ENCODE assay signal across 8 cellular contexts in genomic region chr20:48295445-48295903, GRCh38.
DNase-seq lines count a peak whose midpoint lies in the region; ATAC-seq and TF ChIP-seq lines count a peak whose summit lies in the region.
"Had no signal": no experiment of that assay in that cellular context is flagged by ENCODE, and none has a peak within 500 bp of the region (broad histone marks: within the 10 kb centered on the region; RNA-seq: fewer than 3 reads in every experiment).

No MANE protein-coding gene starts in this region.

- peaks cover 40% of the 10 kb centered on the region for H3K4me1 ChIP-seq in iPS-18a (ENCODE audit: control insufficient read depth, low read depth, low read length)
- H3K4me1 ChIP-seq in thoracic aorta (ENCODE audit: control insufficient read depth in 1 of 2, low read depth in 2 of 2), result peaks cover 20 to 36% of the 10 kb centered on the region in 2 donors

- H3K4me1 Mint-ChIP-seq in CD4-positive, alpha-beta T cell (ENCODE audit: low read depth), result no peaks in the 10 kb centered on the region

- H3K9me3 ChIP-seq in iPS-18a (ENCODE audit: control insufficient read depth, low read depth, low read length) (no peaks in the 10 kb centered on the region), thoracic aorta (no peaks in the 10 kb centered on the region)
- H3K9me3 ChIP-seq in CD4-positive, alpha-beta T cell (ENCODE audit: control insufficient read depth, low read length), result no peaks in the 10 kb centered on the region

- CTCF ChIA-PET in CD4-positive, alpha-beta T cell (lab: Charles Lee), result no interaction called here

- no peak overlapping the region for H3K4me3 Mint-ChIP-seq in CD4-positive, alpha-beta T cell

- ATAC-seq in thoracic aorta (ENCODE audit: insufficient number of reproducible peaks, low FRiP score, low read depth) (peak; percentile 80), HG02588 (IDR thresholded peaks at IDR 0.05; ENCODE audit: unreplicated experiment) (no peak), HG03280 (IDR thresholded peaks at IDR 0.05; ENCODE audit: unreplicated experiment) (no peak)
- no peak for ATAC-seq in CD4-positive, alpha-beta T cell (ENCODE audit: poor library complexity)

- H3K4me3 ChIP-seq in iPS-18a (ENCODE audit: low read length) (no peak overlapping the region), thoracic aorta (no peak overlapping the region)

- peak overlapping the region; percentile 14 for H3K9ac ChIP-seq in iPS-18a (ENCODE audit: low read length)

- TF ChIP-seq CTCF in thoracic aorta (IDR thresholded peaks at IDR 0.05), result peak; percentile 15
- TF ChIP-seq CTCF in CD4-positive, alpha-beta T cell (IDR thresholded peaks at IDR 0.05), result no peak

- H3K27ac ChIP-seq in iPS-18a (ENCODE audit: low read length), result peak overlapping the region; percentile 4
- H3K27ac ChIP-seq in thoracic aorta, result peak overlapping the region; percentile 55 to 78
- no peak overlapping the region for H3K27ac ChIP-seq in CD4-positive, alpha-beta T cell (ENCODE audit: low read depth, low read length)
- H3K27ac ChIP-seq: HL-60 had no signal

- no peaks in the 10 kb centered on the region for H3K27me3 ChIP-seq in iPS-18a (ENCODE audit: control insufficient read depth, insufficient read depth, low read length)
- H3K27me3 ChIP-seq in thoracic aorta (replicated peaks; ENCODE audit: insufficient read depth), result no peaks in the 10 kb centered on the region
- no peaks in the 10 kb centered on the region for H3K27me3 ChIP-seq in CD4-positive, alpha-beta T cell (ENCODE audit: control insufficient read depth, insufficient read depth, low read length)

- H3K9me3 Mint-ChIP-seq in CD4-positive, alpha-beta T cell, result no peaks in the 10 kb centered on the region

- H3K27ac Mint-ChIP-seq in CD4-positive, alpha-beta T cell, result no peak overlapping the region

- POLR2A ChIA-PET in CD4-positive, alpha-beta T cell (lab: Charles Lee), result no interaction called here

- DNase-seq in HT-29 (ENCODE audit: low spot score), result peak; percentile 96
- peak; percentile 97 for DNase-seq in amniotic epithelial cell (ENCODE audit: low read depth)
- DNase-seq in thoracic aorta (ENCODE audit: low spot score), result no peak
- no peak for DNase-seq in CD4-positive, alpha-beta T cell

- intact Hi-C loops in CD4-positive, alpha-beta T cell (cut with DNase I, micrococcal nuclease), result no loop called here

- peaks cover 23% of the 10 kb centered on the region for H3K27me3 Mint-ChIP-seq in CD4-positive, alpha-beta T cell

- H3K36me3 ChIP-seq in iPS-18a (ENCODE audit: control insufficient read depth, low read depth, low read length), result no peaks in the 10 kb centered on the region
- H3K36me3 ChIP-seq in thoracic aorta, result no peaks in the 10 kb centered on the region

- H3K36me3 Mint-ChIP-seq in CD4-positive, alpha-beta T cell (ENCODE audit: low read depth), result no peaks in the 10 kb centered on the region

Comparison
In these comparisons a context has a peak if more than half of its experiments do, and no peak if none do; other contexts are left out.
1. DNase-seq: peak in HT-29 (single experiment) and amniotic epithelial cell (single experiment); none in thoracic aorta (single experiment) and CD4-positive, alpha-beta T cell (0 of 10).